In genomic region chr5:59188415-59189225, GRCh38 we compare ENCODE assay signal across 8 cellular contexts.
DNase-seq lines count a peak whose midpoint lies in the region; ATAC-seq, FAIRE-seq and TF ChIP-seq lines count a peak whose summit lies in the region.

No MANE protein-coding gene starts in this region.

- peaks cover 5% of the 10 kb centered on the region; the same call in 1 of the 2 replicates for H3K4me1 ChIP-seq in SJSA1 (replicated peaks)
- H3K4me1 ChIP-seq in testis = no peaks in the 10 kb centered on the region

- no peaks in the 10 kb centered on the region for H3K9me3 ChIP-seq in SJSA1 (replicated peaks)
- no peaks in the 10 kb centered on the region for H3K9me3 ChIP-seq in testis

- peak; percentile 72 to 85 (median 76) for TF ChIP-seq CTCF in testis (IDR thresholded peaks at IDR 0.05)

- WGBS in testis, 2 donors = 8 to 9% methylated on average over 16 of the region's 16 CpGs

- intact Hi-C loops in testis (cut with DNase I; ENCODE audit: low total_unique reads) = loop anchor here (10.0 kb wide), 1 partner anchor 186 kb away; no protein-coding TSS in a partner anchor

- H3K27ac ChIP-seq in SJSA1 (no peak overlapping the region), testis (no peak overlapping the region)

- FAIRE-seq in frontal cortex (lab: Jason Lieb, UNC) = peak; percentile 74

- H3K4me3 ChIP-seq in SJSA1 = no peak overlapping the region
- peak overlapping the region; percentile 19 to 20 for H3K4me3 ChIP-seq in testis

- H3K27me3 ChIP-seq in SJSA1 (replicated peaks) (no peaks in the 10 kb centered on the region), testis (no peaks in the 10 kb centered on the region)

- DNase-seq in CMK (ENCODE audit: low read depth) (peak; percentile 30), Kasumi-1 (lab: John Stamatoyannopoulos, UW) (peak; percentile 80 to 83), SJSA1 (ENCODE audit: low read depth in 1 of 2, low spot score in 2 of 2) (peak; percentile 45 to 61), frontal cortex (ENCODE audit: low spot score in 2 of 2) (peak; percentile 10 to 40), occipital lobe (lab: John Stamatoyannopoulos, UW) (peak; percentile 53), testis (peak; percentile 79)
- DNase-seq in activated naive CD4-positive, alpha-beta T cell (lab: John Stamatoyannopoulos, UW) = peak; percentile 2 to 45 (median 8)

- ATAC-seq in GM21423 (IDR thresholded peaks at IDR 0.05; ENCODE audit: unreplicated experiment) = peak; percentile 79

- TF ChIP-seq POLR2A in testis (IDR thresholded peaks at IDR 0.05) = no peak

- H3K36me3 ChIP-seq in SJSA1 = no peaks in the 10 kb centered on the region
- no peaks in the 10 kb centered on the region for H3K36me3 ChIP-seq in testis (ENCODE audit: low read depth, missing control alignments)

Comparison
In these comparisons a context has a peak if more than half of its experiments do, and no peak if none do; other contexts are left out.
1. DNase-seq: peak in every context shown above with its lines; median percentile 82 in Kasumi-1; 79 in testis; 53 in SJSA1; 53 in occipital lobe; 30 in CMK; 25 in frontal cortex; 8 in activated naive CD4-positive, alpha-beta T cell.